ENCODE assay signal across 8 cellular contexts in genomic region chr10:46285300-46285699, GRCh38. TPM values are rescaled to one million over a fixed set of nuclear protein-coding genes. Genes with fewer than 3 reads are reported as not detected.
A peak's percentile ranks its signal among the peaks of the same experiment; 100 is the strongest.
DNase-seq lines count a peak whose midpoint lies in the region; ATAC-seq, FAIRE-seq and TF ChIP-seq lines count a peak whose summit lies in the region.

No MANE protein-coding gene starts in this region.

- H3K27ac ChIP-seq in keratinocyte (ENCODE audit: control insufficient read depth, insufficient read depth, low read length), result no peak overlapping the region
- peak overlapping the region; percentile 80 to 91 for H3K27ac ChIP-seq in tibial artery

- peaks cover 3% of the 10 kb centered on the region for H3K4me1 ChIP-seq in keratinocyte (ENCODE audit: control insufficient read depth, extremely low read depth, insufficient read depth, low read length)
- H3K4me1 ChIP-seq in tibial artery, result peaks cover 0 to 38% (median 17%) of the 10 kb centered on the region in 4 donors

- H3K27me3 Mint-ChIP-seq in activated T-cell treated with anti-CD3 and anti-CD28 coated beads, Interleukin-2, amount 50 U/mL, for 24 hours, result peaks cover 12% of the 10 kb centered on the region
- peaks cover 12% of the 10 kb centered on the region for H3K27me3 Mint-ChIP-seq in activated CD8-positive, alpha-beta T cell treated with anti-CD3 and anti-CD28 coated beads for 36 hours

- peak overlapping the region; percentile 20 for H3K27ac Mint-ChIP-seq in activated T-cell treated with anti-CD3 and anti-CD28 coated beads, Interleukin-2, amount 50 U/mL, for 24 hours
- no peak overlapping the region for H3K27ac Mint-ChIP-seq in activated CD8-positive, alpha-beta T cell treated with anti-CD3 and anti-CD28 coated beads for 36 hours

- POLR2A ChIA-PET in activated CD8-positive, alpha-beta T cell treated with anti-CD3 and anti-CD28 coated beads for 36 hours (lab: Charles Lee), result interaction anchor here (1.0 kb wide), 1 partner anchor 178 kb away, joined by 4 read pairs; no protein-coding TSS in a partner anchor

- no peaks in the 10 kb centered on the region for H3K79me2 ChIP-seq in keratinocyte (ENCODE audit: control insufficient read depth, insufficient read depth, low read length)

- TF ChIP-seq CTCF in activated CD8-positive, alpha-beta T cell treated with anti-CD3 and anti-CD28 coated beads for 36 hours (IDR thresholded peaks at IDR 0.05), result no peak
- TF ChIP-seq CTCF in keratinocyte (optimal IDR thresholded peaks at IDR 0.05 in 1 of 3, IDR thresholded peaks at IDR 0.05 in 1 of 3, conservative IDR thresholded peaks at IDR 0.05 in 1 of 3; ENCODE audit: extremely low read depth in 1 of 3, insufficient read depth in 2 of 3, low read length in 3 of 3), result no peak
- no peak for TF ChIP-seq CTCF in tibial artery (IDR thresholded peaks at IDR 0.05)

- no peaks in the 10 kb centered on the region for H3K9me3 Mint-ChIP-seq in activated T-cell treated with anti-CD3 and anti-CD28 coated beads, Interleukin-2, amount 50 U/mL, for 24 hours
- H3K9me3 Mint-ChIP-seq in activated CD8-positive, alpha-beta T cell treated with anti-CD3 and anti-CD28 coated beads for 36 hours, result no peaks in the 10 kb centered on the region

- DNase-seq in activated T-cell treated with anti-CD3 and anti-CD28 coated beads, Interleukin-2, amount 50 U/mL, for 24 hours, result no peak
- DNase-seq in activated T-cell treated with anti-CD3 and anti-CD28 coated beads for 4 hours (no peak), keratinocyte (ENCODE audit: low read depth, low spot score) (no peak), tibial artery (no peak), NCI-H2171 treated with DMSO at 0.1 percent for 48 hours (lab: John Stamatoyannopoulos, UW) (no peak), cerebellar cortex (ENCODE audit: low spot score) (no peak)
- DNase-seq in activated CD8-positive, alpha-beta T cell treated with anti-CD3 and anti-CD28 coated beads for 36 hours, result no peak

- no peak for FAIRE-seq in keratinocyte (lab: Jason Lieb, UNC)

- H3K4me3 Mint-ChIP-seq in activated T-cell treated with anti-CD3 and anti-CD28 coated beads, Interleukin-2, amount 50 U/mL, for 24 hours, result peak overlapping the region; percentile 79
- peak overlapping the region; percentile 87 for H3K4me3 Mint-ChIP-seq in activated CD8-positive, alpha-beta T cell treated with anti-CD3 and anti-CD28 coated beads for 36 hours

- no peaks in the 10 kb centered on the region for H3K9me3 ChIP-seq in keratinocyte (ENCODE audit: control insufficient read depth, low read depth, low read length)
- H3K9me3 ChIP-seq in tibial artery, result no peaks in the 10 kb centered on the region

- H3K9me1 ChIP-seq in keratinocyte (ENCODE audit: control insufficient read depth, extremely low read depth, insufficient read depth, low read length), result no peaks in the 10 kb centered on the region

- peak overlapping the region; percentile 74 for H3K9ac ChIP-seq in keratinocyte (ENCODE audit: control insufficient read depth, extremely low read depth, insufficient read depth, low read length)

- H3K4me3 ChIP-seq in keratinocyte (ENCODE audit: control insufficient read depth in 2 of 3, extremely low read depth in 1 of 3, insufficient read depth in 2 of 3, low read depth in 1 of 3, low read length in 3 of 3), result peak overlapping the region; percentile 66 to 77 (median 69)
- peak overlapping the region; percentile 75 to 76 for H3K4me3 ChIP-seq in tibial artery

- H3K4me2 ChIP-seq in keratinocyte (ENCODE audit: control insufficient read depth, extremely low read depth, insufficient read depth, low read depth, low read length), result peak overlapping the region; percentile 45

- H3K36me3 Mint-ChIP-seq in activated T-cell treated with anti-CD3 and anti-CD28 coated beads, Interleukin-2, amount 50 U/mL, for 24 hours (ENCODE audit: low read depth), result no peaks in the 10 kb centered on the region
- H3K36me3 Mint-ChIP-seq in activated CD8-positive, alpha-beta T cell treated with anti-CD3 and anti-CD28 coated beads for 36 hours (ENCODE audit: low read depth), result no peaks in the 10 kb centered on the region

- CTCF ChIA-PET in activated CD8-positive, alpha-beta T cell treated with anti-CD3 and anti-CD28 coated beads for 36 hours (lab: Charles Lee), result interaction anchor here (3.1 kb wide), 1 partner anchor 56 kb away, joined by 12 read pairs; no protein-coding TSS in a partner anchor

- H3K36me3 ChIP-seq in keratinocyte (ENCODE audit: control insufficient read depth in 2 of 2, extremely low read depth in 1 of 2, insufficient read depth in 2 of 2, low read length in 2 of 2) (no peaks in the 10 kb centered on the region), tibial artery (no peaks in the 10 kb centered on the region)

- dilution Hi-C loops in keratinocyte (cut with MboI; ENCODE audit: extremely low pct_ligation_motif_present, low sequenced_read_pairs), result no loop called here

- ATAC-seq in activated CD8-positive, alpha-beta T cell treated with anti-CD3 and anti-CD28 coated beads for 36 hours, result no peak
- ATAC-seq in HG03469 (IDR thresholded peaks at IDR 0.05; ENCODE audit: unreplicated experiment), result no peak

- no peak overlapping the region for H2AFZ ChIP-seq in keratinocyte (ENCODE audit: control insufficient read depth, low read length)

- no peaks in the 10 kb centered on the region for H4K20me1 ChIP-seq in keratinocyte (ENCODE audit: control insufficient read depth, extremely low read depth, insufficient read depth, low read length)

- H3K27me3 ChIP-seq in keratinocyte (ENCODE audit: control insufficient read depth, extremely low read depth, insufficient read depth, low read length), result peaks cover 22% of the 10 kb centered on the region
- no peaks in the 10 kb centered on the region for H3K27me3 ChIP-seq in tibial artery

- peaks cover 21% of the 10 kb centered on the region for H3K4me1 Mint-ChIP-seq in activated T-cell treated with anti-CD3 and anti-CD28 coated beads, Interleukin-2, amount 50 U/mL, for 24 hours (ENCODE audit: low read depth)
- peaks cover 21% of the 10 kb centered on the region for H3K4me1 Mint-ChIP-seq in activated CD8-positive, alpha-beta T cell treated with anti-CD3 and anti-CD28 coated beads for 36 hours (ENCODE audit: low read depth)

- intact Hi-C loops in activated CD8-positive, alpha-beta T cell treated with anti-CD3 and anti-CD28 coated beads for 36 hours (cut with micrococcal nuclease), result no loop called here
- intact Hi-C loops in tibial artery (cut with DNase I; ENCODE audit: low total_unique reads), result no loop called here

RNA-seq across cellular contexts. Expression of gene ANTXRL, which starts 1.5 kb away (rescaled TPM):
- total RNA-seq in activated CD8-positive, alpha-beta T cell treated with anti-CD3 and anti-CD28 coated beads for 36 hours, result not detected
- polyA plus RNA-seq in keratinocyte, result not detected in 3 replicates
- not detected for polyA plus RNA-seq in keratinocyte (2011; ENCODE audit: low read depth)
- not detected in 2 replicates for polyA plus RNA-seq in keratinocyte (2011; cell fraction: cytosol; rRNA removed)
- polyA plus RNA-seq in keratinocyte (2011; cell fraction: nucleus; rRNA removed), result not detected in 2 replicates
- not detected in 2 replicates for polyA plus RNA-seq in keratinocyte (2012; ENCODE audit: low replicate concordance)
- not detected in 3 replicates for polyA minus RNA-seq in keratinocyte
- polyA minus RNA-seq in keratinocyte (2011; cell fraction: cytosol; rRNA and poly(A)+ RNA removed), result not detected
- not detected in 2 replicates for polyA minus RNA-seq in keratinocyte (2011; cell fraction: nucleus; rRNA and poly(A)+ RNA removed)
